Comparison of ENCODE assay signal across 23 cellular contexts in genomic region chr4:124415206-124415605, GRCh38.
A peak's percentile ranks its signal among the peaks of the same experiment; 100 is the strongest.
DNase-seq lines count a peak whose midpoint lies in the region; ATAC-seq, FAIRE-seq and TF ChIP-seq lines count a peak whose summit lies in the region.
"Had no signal": no experiment of that assay in that cellular context is flagged by ENCODE, and none has a peak within 500 bp of the region (broad histone marks: within the 10 kb centered on the region; RNA-seq: fewer than 3 reads in every experiment).

No MANE protein-coding gene starts in this region.

- H3K27me3 ChIP-seq in BJ (ENCODE audit: control insufficient read depth, insufficient read depth, low read length) (no peaks in the 10 kb centered on the region), rectal smooth muscle tissue (ENCODE audit: control insufficient read depth, insufficient read depth, low read length) (no peaks in the 10 kb centered on the region)
- H3K27me3 ChIP-seq: ascending aorta, suprapubic skin had no signal

- H3K27ac ChIP-seq in rectal smooth muscle tissue (ENCODE audit: low read depth, low read length) (peak overlapping the region; percentile 33), kidney (ENCODE audit: low read depth in 2 of 2, low read length in 2 of 2) (no peak overlapping the region)
- H3K27ac ChIP-seq: ascending aorta, HL-60, suprapubic skin had no signal

- H3K4me1 ChIP-seq in rectal smooth muscle tissue (ENCODE audit: control insufficient read depth, insufficient read depth, low read length) (peaks cover 6% of the 10 kb centered on the region), kidney (ENCODE audit: control insufficient read depth in 1 of 2, insufficient read depth in 1 of 2, low read depth in 1 of 2, low read length in 2 of 2) (no peaks in the 10 kb centered on the region)
- H3K4me1 ChIP-seq: ascending aorta, suprapubic skin had no signal

- intact Hi-C loops in kidney (cut with DNase I) = no loop called here

- TF ChIP-seq CTCF in BJ (IDR thresholded peaks at IDR 0.05; ENCODE audit: insufficient read depth, low read depth, low read length) (no peak), kidney (IDR thresholded peaks at IDR 0.05; ENCODE audit: borderline replicate concordance, extremely low read depth, insufficient read depth) (no peak)

- no peak overlapping the region for H3K4me3 ChIP-seq in BJ (ENCODE audit: low read depth, low read length)
- peak overlapping the region; percentile 29 for H3K4me3 ChIP-seq in rectal smooth muscle tissue (ENCODE audit: low read length)
- no peak overlapping the region for H3K4me3 ChIP-seq in kidney (ENCODE audit: low read length in 2 of 2)
- H3K4me3 ChIP-seq: ascending aorta, K562, suprapubic skin had no signal

- ATAC-seq in SK-N-SH treated with all-trans-retinoic acid at 6 μM for 48 hours (peak; percentile 92), HG02973 (IDR thresholded peaks at IDR 0.05; ENCODE audit: unreplicated experiment) (no peak), HG03159 (IDR thresholded peaks at IDR 0.05; ENCODE audit: unreplicated experiment) (no peak)
- ATAC-seq: K562, right cardiac atrium had no signal

- no peaks in the 10 kb centered on the region for H3K9me3 ChIP-seq in kidney (ENCODE audit: control insufficient read depth in 1 of 2, low read length in 2 of 2)
- H3K9me3 ChIP-seq: ascending aorta, suprapubic skin had no signal

- H3K9ac ChIP-seq in rectal smooth muscle tissue (ENCODE audit: low read length) = no peak overlapping the region
- H3K9ac ChIP-seq in kidney (ENCODE audit: low read length in 2 of 2) = no peak overlapping the region

- DNase-seq in BJ (ENCODE audit: low read depth) = peak; percentile 18
- peak; percentile 61 for DNase-seq in fibroblast of peridontal ligament (ENCODE audit: extremely low read depth)
- no peak for DNase-seq in activated CD4-positive, alpha-beta T cell treated with anti-CD3 and anti-CD28 coated beads for 1 hour
- DNase-seq in kidney = no peak
- DNase-seq: activated CD4-positive, alpha-beta T cell treated with anti-CD3 and anti-CD28 coated beads for 48 hours; activated gamma-delta T cell treated with Interleukin-2 at 50 U/mL for 16 hours; Calu3; cortex of kidney; head of caudate nucleus; mesendoderm; NCI-H2107; NCI-H526; right cardiac atrium; stimulated activated CD4-positive, alpha-beta T cell treated with anti-CD3 and anti-CD28 coated beads, Interleukin-4, amount 100 ng/mL, for 1 hour had no signal

- H3K36me3 ChIP-seq in BJ (ENCODE audit: control insufficient read depth, insufficient read depth, low read length) (no peaks in the 10 kb centered on the region), rectal smooth muscle tissue (ENCODE audit: control insufficient read depth, insufficient read depth, low read length) (no peaks in the 10 kb centered on the region), kidney (ENCODE audit: control insufficient read depth in 1 of 2, insufficient read depth in 2 of 2, low read length in 2 of 2) (no peaks in the 10 kb centered on the region)
- H3K36me3 ChIP-seq: ascending aorta, suprapubic skin had no signal

- POLR2A ChIA-PET in BJ (lab: Charles Lee) = no interaction called here

- CTCF ChIA-PET in BJ (lab: Yijun Ruan, JAX) = no interaction called here

- FAIRE-seq in kidney (lab: Jason Lieb, UNC) = no peak
- FAIRE-seq: islet of Langerhans, K562 had no signal

TF ChIP-seq in SK-N-SH treated with all-trans-retinoic acid at 6 μM for 48 hours, 23 proteins besides CTCF, POLR2A, EP300 and RAD21:
- no peak for TF ChIP-seq CSRNP3 (CRISPR knock-in tag; IDR thresholded peaks at IDR 0.05)
- no peak for TF ChIP-seq ZNF70 (CRISPR knock-in tag; IDR thresholded peaks at IDR 0.05)
- no peak for TF ChIP-seq GLIS3 (CRISPR knock-in tag; IDR thresholded peaks at IDR 0.05)
- TF ChIP-seq ARNTL (CRISPR knock-in tag; IDR thresholded peaks at IDR 0.05; ENCODE audit: borderline replicate concordance, low read depth) = no peak
- TF ChIP-seq SNAI2 (CRISPR knock-in tag; IDR thresholded peaks at IDR 0.05) = no peak
- TF ChIP-seq TSHZ2 (CRISPR knock-in tag; IDR thresholded peaks at IDR 0.05) = no peak
- no peak for TF ChIP-seq BACH2 (CRISPR knock-in tag; IDR thresholded peaks at IDR 0.05; ENCODE audit: borderline replicate concordance)
- TF ChIP-seq TOX (CRISPR knock-in tag; IDR thresholded peaks at IDR 0.05; ENCODE audit: borderline replicate concordance) = no peak
- TF ChIP-seq ZC3H10 (CRISPR knock-in tag; IDR thresholded peaks at IDR 0.05) = no peak
- no peak for TF ChIP-seq CREB5 (CRISPR knock-in tag; IDR thresholded peaks at IDR 0.05; ENCODE audit: low read depth)

Comparison
In these comparisons a context has a peak if more than half of its experiments do, and no peak if none do; other contexts are left out.
1. DNase-seq: peak in BJ (single experiment) and fibroblast of peridontal ligament (single experiment); none in activated CD4-positive, alpha-beta T cell treated with anti-CD3 and anti-CD28 coated beads for 1 hour (single experiment) and kidney (single experiment).